Comparison of ENCODE assay signal across 17 cellular contexts in genomic region chr19:34990578-34991192, GRCh38. TPM values are rescaled to one million over a fixed set of nuclear protein-coding genes. Genes with fewer than 3 reads are reported as not detected.
DNase-seq lines count a peak whose midpoint lies in the region; ATAC-seq and TF ChIP-seq lines count a peak whose summit lies in the region.
"Had no signal": no experiment of that assay in that cellular context is flagged by ENCODE, and none has a peak within 500 bp of the region (broad histone marks: within the 10 kb centered on the region; RNA-seq: fewer than 3 reads in every experiment).

No MANE protein-coding gene starts in this region.

- TF ChIP-seq CTCF in HEK293 (tag by site-specific recombination; IDR thresholded peaks at IDR 0.05) (no peak), nephron progenitor cell (IDR thresholded peaks at IDR 0.05) (no peak)

- H3K27me3 Mint-ChIP-seq in activated naive CD8-positive, alpha-beta T cell treated with anti-CD3 and anti-CD28 coated beads, Interleukin-2, amount 10 ng/mL, durations not matched to agents 7 days and 5 days: no peaks in the 10 kb centered on the region
- H3K27me3 Mint-ChIP-seq in nephron progenitor cell (ENCODE audit: low read depth, poor library complexity): peaks cover 14% of the 10 kb centered on the region
- H3K27me3 Mint-ChIP-seq: CD4-positive, alpha-beta memory T cell; progenitor cell of endocrine pancreas had no signal

- CTCF ChIA-PET in HEK293 (lab: Yijun Ruan, JAX): interaction anchor here (0.7 to 1.0 kb wide), 4 partner anchors 17 to 144 kb away, joined by 3 read pairs; partner anchors contain the start of gene LGI4

- no peak for ATAC-seq in activated naive CD8-positive, alpha-beta T cell treated with anti-CD3 and anti-CD28 coated beads, Interleukin-2, amount 10 ng/mL, durations not matched to agents 7 days and 5 days (ENCODE audit: low read depth)
- ATAC-seq in stimulated activated effector memory CD8-positive, alpha-beta T cell treated with anti-CD3 and anti-CD28 coated beads, Interleukin-12 subunit alpha, Interleukin-12 subunit beta, amount 100 ng/mL, for 72 hours: peak; percentile 74

- H3K36me3 Mint-ChIP-seq in activated naive CD8-positive, alpha-beta T cell treated with anti-CD3 and anti-CD28 coated beads, Interleukin-2, amount 10 ng/mL, durations not matched to agents 7 days and 5 days: peaks cover 5% of the 10 kb centered on the region
- H3K36me3 Mint-ChIP-seq in stimulated activated effector memory CD8-positive, alpha-beta T cell treated with anti-CD3 and anti-CD28 coated beads, Interleukin-12 subunit alpha, Interleukin-12 subunit beta, amount 100 ng/mL, for 72 hours: peaks cover 6% of the 10 kb centered on the region
- no peaks in the 10 kb centered on the region for H3K36me3 Mint-ChIP-seq in nephron progenitor cell (ENCODE audit: low read depth)
- H3K36me3 Mint-ChIP-seq: CD4-positive, alpha-beta memory T cell had no signal

- peak overlapping the region; percentile 1 for H3K27ac Mint-ChIP-seq in activated naive CD8-positive, alpha-beta T cell treated with anti-CD3 and anti-CD28 coated beads, Interleukin-2, amount 10 ng/mL, durations not matched to agents 7 days and 5 days
- H3K27ac Mint-ChIP-seq in stimulated activated effector memory CD8-positive, alpha-beta T cell treated with anti-CD3 and anti-CD28 coated beads, Interleukin-12 subunit alpha, Interleukin-12 subunit beta, amount 100 ng/mL, for 72 hours: peak overlapping the region; percentile 74
- no peak overlapping the region for H3K27ac Mint-ChIP-seq in nephron progenitor cell
- H3K27ac Mint-ChIP-seq: CD4-positive, alpha-beta memory T cell; HFFc6; nephron; progenitor cell of endocrine pancreas had no signal

- H3K4me3 Mint-ChIP-seq in activated naive CD8-positive, alpha-beta T cell treated with anti-CD3 and anti-CD28 coated beads, Interleukin-2, amount 10 ng/mL, durations not matched to agents 7 days and 5 days: no peak overlapping the region
- H3K4me3 Mint-ChIP-seq in stimulated activated effector memory CD8-positive, alpha-beta T cell treated with anti-CD3 and anti-CD28 coated beads, Interleukin-12 subunit alpha, Interleukin-12 subunit beta, amount 100 ng/mL, for 72 hours: peak overlapping the region; percentile 33
- H3K4me3 Mint-ChIP-seq in nephron progenitor cell: no peak overlapping the region
- H3K4me3 Mint-ChIP-seq: CD4-positive, alpha-beta memory T cell; HFFc6; nephron had no signal

- peaks cover 4% of the 10 kb centered on the region; the same call in 1 of the 2 replicates for H3K9me3 ChIP-seq in HEK293 (ENCODE audit: control insufficient read depth, insufficient read depth, low read depth, low read length)

- no peak overlapping the region for H3K27ac ChIP-seq in HEK293 (ENCODE audit: extremely low read depth, low read depth, low read length)
- H3K27ac ChIP-seq: coronary artery had no signal

- peaks cover 37% of the 10 kb centered on the region for H3K4me1 Mint-ChIP-seq in activated naive CD8-positive, alpha-beta T cell treated with anti-CD3 and anti-CD28 coated beads, Interleukin-2, amount 10 ng/mL, durations not matched to agents 7 days and 5 days
- H3K4me1 Mint-ChIP-seq in stimulated activated effector memory CD8-positive, alpha-beta T cell treated with anti-CD3 and anti-CD28 coated beads, Interleukin-12 subunit alpha, Interleukin-12 subunit beta, amount 100 ng/mL, for 72 hours: peaks cover 51% of the 10 kb centered on the region
- H3K4me1 Mint-ChIP-seq in nephron progenitor cell: peaks cover 9% of the 10 kb centered on the region

- H3K36me3 ChIP-seq in HEK293 (ENCODE audit: control insufficient read depth in 2 of 2, insufficient read depth in 1 of 2, low read length in 2 of 2): no peaks in the 10 kb centered on the region; a peak in 1 of 3 replicates

- H3K4me3 ChIP-seq in HEK293 (ENCODE audit: low read depth, low read length): no peak overlapping the region
- H3K4me3 ChIP-seq: coronary artery had no signal

- DNase-seq in activated T-cell treated with anti-CD3 and anti-CD28 coated beads for 48 hours (ENCODE audit: low read depth) (peak; percentile 58), activated T-cell treated with anti-CD3 and anti-CD28 coated beads for 4 hours (no peak), HuH-7.5 (ENCODE audit: low spot score) (no peak), NCI-H446 treated with DMSO at 0.1 percent for 48 hours (lab: John Stamatoyannopoulos, UW) (no peak), nephron progenitor cell (no peak)
- DNase-seq in activated naive CD8-positive, alpha-beta T cell treated with anti-CD3 and anti-CD28 coated beads, Interleukin-2, amount 10 ng/mL, durations not matched to agents 7 days and 5 days: no peak
- DNase-seq in stimulated activated effector memory CD8-positive, alpha-beta T cell treated with anti-CD3 and anti-CD28 coated beads, Interleukin-12 subunit alpha, Interleukin-12 subunit beta, amount 100 ng/mL, for 72 hours (ENCODE audit: low spot score in 2 of 2): no peak
- DNase-seq: CD4-positive, alpha-beta memory T cell; DMS79 treated with DMSO at 0.1 percent for 48 hours; HFFc6; Kasumi-1; NCI-H2171 treated with DMSO at 0.1 percent for 48 hours had no signal

- no peaks in the 10 kb centered on the region for H3K4me1 ChIP-seq in HEK293 (ENCODE audit: control insufficient read depth, insufficient read depth, low read length)

- POLR2A ChIA-PET in HEK293 (lab: Yijun Ruan, JAX): interaction anchor here (0.7 to 1.0 kb wide), 2 partner anchors 9 to 171 kb away, joined by 3 to 4 read pairs; no protein-coding TSS in a partner anchor
- POLR2A ChIA-PET in activated naive CD8-positive, alpha-beta T cell treated with anti-CD3 and anti-CD28 coated beads, Interleukin-2, amount 10 ng/mL, durations not matched to agents 7 days and 5 days (lab: Charles Lee): interaction anchor here (2.5 kb wide), 1 partner anchor 9 kb away, joined by 10 read pairs; the partner anchor contains the start of gene GRAMD1A

- no peaks in the 10 kb centered on the region for H3K9me3 Mint-ChIP-seq in activated naive CD8-positive, alpha-beta T cell treated with anti-CD3 and anti-CD28 coated beads, Interleukin-2, amount 10 ng/mL, durations not matched to agents 7 days and 5 days
- H3K9me3 Mint-ChIP-seq in stimulated activated effector memory CD8-positive, alpha-beta T cell treated with anti-CD3 and anti-CD28 coated beads, Interleukin-12 subunit alpha, Interleukin-12 subunit beta, amount 100 ng/mL, for 72 hours: no peaks in the 10 kb centered on the region
- H3K9me3 Mint-ChIP-seq in nephron progenitor cell: peaks cover 12% of the 10 kb centered on the region
- H3K9me3 Mint-ChIP-seq: CD4-positive, alpha-beta memory T cell; HFFc6 had no signal

TF ChIP-seq in HEK293, 187 proteins besides CTCF, POLR2A, EP300 and RAD21:
- TF ChIP-seq ZFHX2 (tag by site-specific recombination; conservative IDR thresholded peaks at IDR 0.05) (peak; percentile 34; the same call in 1 of the 2 replicates), EGR2 (tag by site-specific recombination; IDR thresholded peaks at IDR 0.05; ENCODE audit: low read depth) (peak; percentile 71), ZBTB17 (tag by site-specific recombination; IDR thresholded peaks at IDR 0.05) (no peak)

RNA-seq across cellular contexts. Expression of gene GRAMD1A, which starts 9.4 kb away (rescaled TPM):
- total RNA-seq in activated naive CD8-positive, alpha-beta T cell treated with anti-CD3 and anti-CD28 coated beads, Interleukin-2, amount 10 ng/mL, durations not matched to agents 7 days and 5 days: 100 to 1,000 TPM; 173 to 187 TPM

RNA-seq across cellular contexts. Expression of gene ZNF792, which starts 26.7 kb away (rescaled TPM):
- total RNA-seq in activated naive CD8-positive, alpha-beta T cell treated with anti-CD3 and anti-CD28 coated beads, Interleukin-2, amount 10 ng/mL, durations not matched to agents 7 days and 5 days: 10 to 100 TPM; 21.4 to 24.9 TPM

RNA-seq across cellular contexts. Expression of gene SCN1B, which starts 39.6 kb away (rescaled TPM):
- 1 to 10 TPM in 1 of 2 experiments, under 1 TPM in 1; 0.85 to 1.2 TPM for total RNA-seq in activated naive CD8-positive, alpha-beta T cell treated with anti-CD3 and anti-CD28 coated beads, Interleukin-2, amount 10 ng/mL, durations not matched to agents 7 days and 5 days

RNA-seq across cellular contexts. Expression of gene HPN, which starts 50.8 kb away (rescaled TPM):
- under 1 TPM in 1 of 2 experiments, not detected in 1; 0.20 TPM for total RNA-seq in activated naive CD8-positive, alpha-beta T cell treated with anti-CD3 and anti-CD28 coated beads, Interleukin-2, amount 10 ng/mL, durations not matched to agents 7 days and 5 days
- total RNA-seq: HFFc6, RPMI7951 had no signal
